14 cellular contexts compared by ENCODE assay signal in the genomic region with DNA sequence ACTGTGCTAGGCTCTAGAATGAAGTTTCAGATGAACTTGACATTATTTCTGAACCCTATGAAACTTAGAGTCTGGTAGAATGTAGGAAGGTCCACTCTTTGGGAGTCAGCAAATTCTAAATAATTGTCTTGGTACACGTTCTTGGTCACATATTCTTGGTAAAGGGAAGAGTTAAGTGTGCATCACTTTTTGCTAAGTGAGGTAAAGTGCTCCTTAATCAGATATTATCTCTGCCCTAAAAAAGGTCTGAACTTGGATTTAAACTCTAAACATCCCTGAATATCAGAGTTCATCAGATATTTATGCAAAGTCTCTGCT. TPM values are rescaled to one million over a fixed set of nuclear protein-coding genes. Genes with fewer than 3 reads are reported as not detected.
DNase-seq lines count a peak whose midpoint lies in the region; ATAC-seq and TF ChIP-seq lines count a peak whose summit lies in the region.
"Had no signal": no experiment of that assay in that cellular context is flagged by ENCODE, and none has a peak within 500 bp of the region (broad histone marks: within the 10 kb centered on the region; RNA-seq: fewer than 3 reads in every experiment).

No MANE protein-coding gene starts in this region.

- H2AFZ ChIP-seq in OCI-LY7 (ENCODE audit: low read length), result no peak overlapping the region
- H2AFZ ChIP-seq: hepatocyte had no signal

- H3K27ac ChIP-seq in OCI-LY7 (ENCODE audit: low read depth, low read length, poor library complexity, severe bottlenecking) (no peak overlapping the region), epithelial cell of prostate (peak overlapping the region; percentile 40)
- H3K27ac ChIP-seq: hepatocyte, left ventricle myocardium inferior, tibial artery, VCaP had no signal

- intact Hi-C loops in Calu3 (cut with micrococcal nuclease; ENCODE audit: unreplicated experiment), result no loop called here
- intact Hi-C loops in OCI-LY7 (cut with micrococcal nuclease; ENCODE audit: unreplicated experiment), result no loop called here

- no peaks in the 10 kb centered on the region for H3K9me3 Mint-ChIP-seq in Calu3 (ENCODE audit: low read depth, unreplicated experiment)
- H3K9me3 Mint-ChIP-seq: neural crest cell had no signal

- peaks cover 94% of the 10 kb centered on the region for H3K36me3 ChIP-seq in OCI-LY7 (ENCODE audit: insufficient read depth, low read length)

- POLR2A ChIA-PET in OCI-LY7 (lab: Charles Lee), result no interaction called here

- ATAC-seq in GM18909 (IDR thresholded peaks at IDR 0.05; ENCODE audit: poor library complexity, unreplicated experiment) (peak; percentile 19), GM19467 (IDR thresholded peaks at IDR 0.05; ENCODE audit: unreplicated experiment) (no peak)

- H3K4me3 ChIP-seq in OCI-LY7 (ENCODE audit: low read depth, low read length, poor library complexity, severe bottlenecking), result no peak overlapping the region
- H3K4me3 ChIP-seq: hepatocyte, left ventricle myocardium inferior, tibial artery had no signal

- H3K27me3 Mint-ChIP-seq in Calu3 (ENCODE audit: unreplicated experiment), result no peaks in the 10 kb centered on the region

- H3K9me3 ChIP-seq in OCI-LY7 (ENCODE audit: low read length), result no peaks in the 10 kb centered on the region
- H3K9me3 ChIP-seq: left ventricle myocardium inferior, tibial artery had no signal

- H3K27ac Mint-ChIP-seq in Calu3 (ENCODE audit: unreplicated experiment), result peak overlapping the region; percentile 82

- CTCF ChIA-PET in Calu3 (lab: Charles Lee), result no interaction called here
- CTCF ChIA-PET in OCI-LY7 (lab: Charles Lee; ENCODE audit: unreplicated experiment), result no interaction called here

- no peak for DNase-seq in Calu3
- DNase-seq in OCI-LY7 (ENCODE audit: low spot score), result no peak
- no peak for DNase-seq in epithelial cell of prostate (ENCODE audit: low read depth, low spot score)
- DNase-seq in activated CD4-positive, CD25-positive, alpha-beta regulatory T cell treated with anti-CD3 and anti-CD28 coated beads, Interleukin-2, amount 50 U/mL, for 72 hours, result no peak
- no peak for DNase-seq in DMS153 (lab: John Stamatoyannopoulos, UW)
- DNase-seq: central memory CD4-positive, alpha-beta T cell; left ventricle myocardium inferior; NCI-H2171 treated with DMSO at 0.1 percent for 48 hours; tibial artery had no signal

- H3K4me2 ChIP-seq in OCI-LY7 (ENCODE audit: low read length), result peak overlapping the region; percentile 34; the same call in 1 of the 2 replicates
- H3K4me2 ChIP-seq: hepatocyte had no signal

- H3K4me3 Mint-ChIP-seq in Calu3 (ENCODE audit: low read depth, unreplicated experiment), result peak overlapping the region; percentile 29
- H3K4me3 Mint-ChIP-seq: neural crest cell had no signal

- BruUV-seq in Calu3 (replicated peaks; lab: Mats Ljungman, UMichigan) (no TSS peak), OCI-LY7 (replicated peaks; lab: Mats Ljungman, UMichigan) (no TSS peak)

- H3K4me1 ChIP-seq in OCI-LY7 (ENCODE audit: insufficient read depth, low read length, poor library complexity, severe bottlenecking), result peaks cover 20% of the 10 kb centered on the region
- H3K4me1 ChIP-seq: tibial artery had no signal

- H3K36me3 Mint-ChIP-seq in Calu3 (ENCODE audit: insufficient read depth, unreplicated experiment), result peaks cover 62% of the 10 kb centered on the region

- peaks cover 6% of the 10 kb centered on the region; the same call in 1 of the 2 replicates for H3K79me2 ChIP-seq in OCI-LY7 (ENCODE audit: insufficient read depth, low read depth, low read length)

- H3K4me1 Mint-ChIP-seq in Calu3 (ENCODE audit: low read depth, unreplicated experiment), result peaks cover 25% of the 10 kb centered on the region

- H3K9me2 ChIP-seq in OCI-LY7 (ENCODE audit: insufficient read depth, low read length), result no peaks in the 10 kb centered on the region

- TF ChIP-seq CTCF in Calu3 (IDR thresholded peaks at IDR 0.05; ENCODE audit: unreplicated experiment) (no peak), OCI-LY7 (conservative IDR thresholded peaks at IDR 0.05; ENCODE audit: low read length) (no peak)

- no peaks in the 10 kb centered on the region for H4K20me1 ChIP-seq in OCI-LY7 (ENCODE audit: insufficient read depth, low read length)

RNA-seq across cellular contexts. Expression of gene OCIAD2, which starts 7.2 kb away (rescaled TPM):
- total RNA-seq in Calu3 (2022), result 141 and 182 TPM in 2 replicates
- 102 and 125 TPM in 2 replicates for total RNA-seq in OCI-LY7 (2014; rRNA removed; shearing (Covaris generic))
- total RNA-seq in OCI-LY7 (2022), result 65.9 and 76.1 TPM in 2 replicates
